ENCODE assay signal across 1 cellular context in genomic region chr22:22650803-22651515, GRCh38.
A peak's percentile ranks its signal among the peaks of the same experiment; 100 is the strongest.
TF ChIP-seq lines count a peak whose summit lies in the region.
"Not testable (repeated sequence)": the region's sequence is repeated elsewhere in the genome, so short reads cannot be mapped to it uniquely, and the experiment has no call there.

No MANE protein-coding gene starts in this region.

TF ChIP-seq in K562, 482 proteins besides CTCF, POLR2A, EP300 and RAD21 (continued from another document and continues in another):
- TF ChIP-seq HOMEZ (CRISPR knock-in tag; IDR thresholded peaks at IDR 0.05) (peak; percentile 48; the same call in 1 of the 2 replicates), ZNF449 (CRISPR knock-in tag; IDR thresholded peaks at IDR 0.05) (0 out of 2 replicates have a peak, but pooled peaks have one; percentile 30), GMEB1 (CRISPR knock-in tag; IDR thresholded peaks at IDR 0.05) (peak; percentile 21; the same call in 1 of the 2 replicates), THAP12 (CRISPR knock-in tag; IDR thresholded peaks at IDR 0.05) (peak; percentile 65; the same call in 1 of the 2 replicates), NFXL1 (CRISPR knock-in tag; IDR thresholded peaks at IDR 0.05) (peak; percentile 55; the same call in 1 of the 2 replicates), SRF (CRISPR knock-in tag; IDR thresholded peaks at IDR 0.05) (0 out of 4 replicates have a peak, but pooled peaks of 1 of the 2 experiments have one; percentile 49), ZNF586 (CRISPR knock-in tag; conservative IDR thresholded peaks at IDR 0.05) (peak; percentile 76; the same call in 1 of the 2 replicates), ZBTB12 (CRISPR knock-in tag; IDR thresholded peaks at IDR 0.05) (0 out of 2 replicates have a peak, but pooled peaks have one; percentile 16), ZNF561 (CRISPR knock-in tag; conservative IDR thresholded peaks at IDR 0.05) (0 out of 2 replicates have a peak, but pooled peaks have one; percentile 48), TSHZ1 (CRISPR knock-in tag; IDR thresholded peaks at IDR 0.05) (0 out of 2 replicates have a peak, but pooled peaks have one; percentile 21), ZNF76 (CRISPR knock-in tag; IDR thresholded peaks at IDR 0.05; ENCODE audit: borderline replicate concordance) (peak; percentile 84; the same call in 1 of the 2 replicates), MYNN (CRISPR knock-in tag; IDR thresholded peaks at IDR 0.05) (0 out of 2 replicates have a peak, but pooled peaks have one; percentile 35), MAX (CRISPR knock-in tag; IDR thresholded peaks at IDR 0.05) (peak; percentile 26; the same call in 1 of the 2 replicates), ZNF695 (CRISPR knock-in tag; IDR thresholded peaks at IDR 0.05) (0 out of 2 replicates have a peak, but pooled peaks have one; percentile 79), HIVEP1 (CRISPR knock-in tag; IDR thresholded peaks at IDR 0.05) (0 out of 2 replicates have a peak, but pooled peaks have one; percentile 50), ZNF165 (CRISPR knock-in tag; IDR thresholded peaks at IDR 0.05; ENCODE audit: borderline replicate concordance) (peak; percentile 85; the same call in 1 of the 2 replicates), E2F3 (CRISPR knock-in tag; IDR thresholded peaks at IDR 0.05) (peak; percentile 63; the same call in 1 of the 2 replicates), ZNF764 (CRISPR knock-in tag; IDR thresholded peaks at IDR 0.05; ENCODE audit: low read depth) (peak; percentile 79), KLF6 (CRISPR knock-in tag; IDR thresholded peaks at IDR 0.05; ENCODE audit: borderline replicate concordance) (peak; percentile 62; the same call in 1 of the 2 replicates), ZNF324 (CRISPR knock-in tag; IDR thresholded peaks at IDR 0.05) (peak; percentile 10; the same call in 1 of the 2 replicates), MYC (CRISPR knock-in tag; IDR thresholded peaks at IDR 0.05; ENCODE audit: borderline replicate concordance, low read depth) (peak; percentile 63; the same call in 1 of the 2 replicates), ZBTB11 (CRISPR knock-in tag; IDR thresholded peaks at IDR 0.05) (peak in 1 of 3 experiments; percentile 21; a peak in 2 of 6 replicates), HMG20A (CRISPR knock-in tag; conservative IDR thresholded peaks at IDR 0.05) (0 out of 2 replicates have a peak, but pooled peaks have one; percentile 50), ZNF133 (CRISPR knock-in tag; IDR thresholded peaks at IDR 0.05) (peak; percentile 91), OTX1 (CRISPR knock-in tag; IDR thresholded peaks at IDR 0.05) (peak; percentile 57; the same call in 1 of the 2 replicates), ARID3B (CRISPR knock-in tag; IDR thresholded peaks at IDR 0.05; ENCODE audit: borderline replicate concordance) (peak; percentile 96), ZBTB26 (CRISPR knock-in tag; IDR thresholded peaks at IDR 0.05) (peak; percentile 93), FOXO4 (CRISPR knock-in tag; IDR thresholded peaks at IDR 0.05) (peak; percentile 87; the same call in 1 of the 2 replicates)
- TF ChIP-seq MYNN (IDR thresholded peaks at IDR 0.05); MYC (IDR thresholded peaks at IDR 0.05; ENCODE audit: low read depth, low read length): not testable (repeated sequence)
